Comparison of ENCODE assay signal across 11 cellular contexts in genomic region chr16:50655558-50656055, GRCh38. TPM values are rescaled to one million over a fixed set of nuclear protein-coding genes. Genes with fewer than 3 reads are reported as not detected.
"Had no signal": no experiment of that assay in that cellular context is flagged by ENCODE, and none has a peak within 500 bp of the region (broad histone marks: within the 10 kb centered on the region; RNA-seq: fewer than 3 reads in every experiment).

No MANE protein-coding gene starts in this region.

- H3K4me1 Mint-ChIP-seq: IgD-negative memory B cell had no signal

- H3K4me1 ChIP-seq: HAP-1 had no signal

- FAIRE-seq: HTR-8/SVneo had no signal

- H3K36me3 ChIP-seq: HAP-1 had no signal

- H3K4me3 Mint-ChIP-seq: HFFc6, IgD-negative memory B cell had no signal

- H3K9me3 ChIP-seq: HAP-1 had no signal

- H3K9ac ChIP-seq: GM23248 had no signal

- H3K27ac Mint-ChIP-seq: HFFc6 had no signal

- H2AFZ ChIP-seq: GM23248 had no signal

- DNase-seq: GM23248, GOT3, H7, HFFc6, KBM-7 had no signal

- H3K4me3 ChIP-seq: GM23248, HAP-1 had no signal

- H3K27ac ChIP-seq: GM23248 had no signal

- ATAC-seq: HCT116 had no signal

RNA-seq across cellular contexts. Expression of gene SNX20, which starts 25.5 kb away (rescaled TPM):
- total RNA-seq: GM23248, H4, H7, HFFc6 had no signal
- polyA plus RNA-seq: GM23248 had no signal

RNA-seq across cellular contexts. Expression of gene NOD2, which starts 37.8 kb away (rescaled TPM):
- total RNA-seq: GM23248, H4, H7, HFFc6, HT-29 had no signal
- polyA plus RNA-seq: GM23248 had no signal
